Comparison of ENCODE assay signal across 1 cellular context in the genomic region with DNA sequence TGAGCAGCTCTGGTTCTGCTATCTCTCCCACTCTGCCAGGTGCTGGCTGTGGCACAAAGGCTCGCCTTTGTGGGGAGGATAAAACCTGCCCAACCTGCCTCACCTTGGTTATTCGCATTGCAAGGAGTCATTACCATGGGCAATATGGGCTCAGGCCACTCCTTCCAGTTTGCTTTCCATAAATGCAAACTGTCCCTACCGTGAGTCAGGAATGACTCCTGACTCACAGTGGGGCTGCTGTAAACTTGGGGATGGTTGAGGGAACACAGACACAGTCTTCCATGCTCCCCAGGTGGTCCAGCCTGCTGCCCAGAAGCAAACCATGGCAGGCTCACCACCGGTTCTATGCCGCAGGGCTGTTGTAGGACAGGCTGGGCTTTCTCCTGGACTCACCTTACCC.
TF ChIP-seq lines count a peak whose summit lies in the region.

No MANE protein-coding gene starts in this region.

TF ChIP-seq in GM23338, 12 proteins besides CTCF, POLR2A, EP300 and RAD21 (continued from another document):
- TF ChIP-seq, protein P1, sequence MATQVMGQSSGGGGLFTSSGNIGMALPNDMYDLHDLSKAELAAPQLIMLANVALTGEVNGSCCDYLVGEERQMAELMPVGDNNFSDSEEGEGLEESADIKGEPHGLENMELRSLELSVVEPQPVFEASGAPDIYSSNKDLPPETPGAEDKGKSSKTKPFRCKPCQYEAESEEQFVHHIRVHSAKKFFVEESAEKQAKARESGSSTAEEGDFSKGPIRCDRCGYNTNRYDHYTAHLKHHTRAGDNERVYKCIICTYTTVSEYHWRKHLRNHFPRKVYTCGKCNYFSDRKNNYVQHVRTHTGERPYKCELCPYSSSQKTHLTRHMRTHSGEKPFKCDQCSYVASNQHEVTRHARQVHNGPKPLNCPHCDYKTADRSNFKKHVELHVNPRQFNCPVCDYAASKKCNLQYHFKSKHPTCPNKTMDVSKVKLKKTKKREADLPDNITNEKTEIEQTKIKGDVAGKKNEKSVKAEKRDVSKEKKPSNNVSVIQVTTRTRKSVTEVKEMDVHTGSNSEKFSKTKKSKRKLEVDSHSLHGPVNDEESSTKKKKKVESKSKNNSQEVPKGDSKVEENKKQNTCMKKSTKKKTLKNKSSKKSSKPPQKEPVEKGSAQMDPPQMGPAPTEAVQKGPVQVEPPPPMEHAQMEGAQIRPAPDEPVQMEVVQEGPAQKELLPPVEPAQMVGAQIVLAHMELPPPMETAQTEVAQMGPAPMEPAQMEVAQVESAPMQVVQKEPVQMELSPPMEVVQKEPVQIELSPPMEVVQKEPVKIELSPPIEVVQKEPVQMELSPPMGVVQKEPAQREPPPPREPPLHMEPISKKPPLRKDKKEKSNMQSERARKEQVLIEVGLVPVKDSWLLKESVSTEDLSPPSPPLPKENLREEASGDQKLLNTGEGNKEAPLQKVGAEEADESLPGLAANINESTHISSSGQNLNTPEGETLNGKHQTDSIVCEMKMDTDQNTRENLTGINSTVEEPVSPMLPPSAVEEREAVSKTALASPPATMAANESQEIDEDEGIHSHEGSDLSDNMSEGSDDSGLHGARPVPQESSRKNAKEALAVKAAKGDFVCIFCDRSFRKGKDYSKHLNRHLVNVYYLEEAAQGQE (IDR thresholded peaks at IDR 0.05; ENCODE audit: unreplicated experiment): no peak
- TF ChIP-seq POLR2AphosphoS5 (IDR thresholded peaks at IDR 0.05; ENCODE audit: low read depth) (no peak), STAT1 (IDR thresholded peaks at IDR 0.05; ENCODE audit: unreplicated experiment) (no peak)
TF ChIP-seq in GM23338: peak in this region for 0.
